ENCODE assay signal across 8 cellular contexts in the genomic region with DNA sequence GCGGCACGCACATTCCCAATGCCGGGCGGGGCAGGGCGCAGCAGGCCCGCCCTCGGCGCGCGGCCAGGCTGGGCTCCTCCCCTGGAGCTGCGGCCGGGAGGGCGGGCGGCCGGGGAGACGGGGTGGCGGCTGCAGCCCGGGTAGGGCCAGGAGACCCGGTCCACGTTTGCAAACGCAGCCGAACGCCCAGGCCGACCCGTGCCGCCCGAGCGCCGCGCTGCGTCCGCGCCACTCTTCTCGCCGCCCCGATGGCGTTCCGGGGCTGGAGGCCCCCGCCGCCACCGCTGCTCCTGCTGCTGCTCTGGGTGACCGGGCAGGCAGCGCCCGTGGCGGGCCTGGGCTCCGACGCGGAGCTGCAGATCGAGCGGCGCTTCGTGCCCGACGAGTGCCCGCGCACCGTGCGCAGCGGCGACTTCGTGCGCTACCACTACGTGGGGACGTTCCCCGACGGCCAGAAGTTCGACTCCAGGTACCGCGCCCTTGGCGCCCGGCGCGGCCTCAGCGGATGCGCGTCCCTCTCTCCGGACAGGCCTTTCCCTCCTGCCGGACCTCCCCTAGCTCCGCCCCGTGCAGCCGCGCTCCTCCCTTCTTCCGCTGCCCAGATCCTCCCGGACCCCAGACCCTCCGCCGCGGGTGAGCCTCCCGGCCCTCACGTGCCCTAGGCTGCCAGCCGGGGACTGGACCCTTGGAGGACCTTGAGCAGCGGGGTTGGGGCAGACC. TPM values are rescaled to one million over a fixed set of nuclear protein-coding genes. Genes with fewer than 3 reads are reported as not detected.
DNase-seq lines count a peak whose midpoint lies in the region; ATAC-seq and TF ChIP-seq lines count a peak whose summit lies in the region.

A gene with protein sequence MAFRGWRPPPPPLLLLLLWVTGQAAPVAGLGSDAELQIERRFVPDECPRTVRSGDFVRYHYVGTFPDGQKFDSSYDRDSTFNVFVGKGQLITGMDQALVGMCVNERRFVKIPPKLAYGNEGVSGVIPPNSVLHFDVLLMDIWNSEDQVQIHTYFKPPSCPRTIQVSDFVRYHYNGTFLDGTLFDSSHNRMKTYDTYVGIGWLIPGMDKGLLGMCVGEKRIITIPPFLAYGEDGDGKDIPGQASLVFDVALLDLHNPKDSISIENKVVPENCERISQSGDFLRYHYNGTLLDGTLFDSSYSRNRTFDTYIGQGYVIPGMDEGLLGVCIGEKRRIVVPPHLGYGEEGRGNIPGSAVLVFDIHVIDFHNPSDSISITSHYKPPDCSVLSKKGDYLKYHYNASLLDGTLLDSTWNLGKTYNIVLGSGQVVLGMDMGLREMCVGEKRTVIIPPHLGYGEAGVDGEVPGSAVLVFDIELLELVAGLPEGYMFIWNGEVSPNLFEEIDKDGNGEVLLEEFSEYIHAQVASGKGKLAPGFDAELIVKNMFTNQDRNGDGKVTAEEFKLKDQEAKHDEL (plus strand): TSS at position 115 of the 720 bp plus-strand sequence. CDS start 134 bp downstream, at position 249.

- TF ChIP-seq POLR2A in GM19193 (IDR thresholded peaks at IDR 0.05; ENCODE audit: extremely low read depth, insufficient read depth, insufficient read length) = peak; percentile 36

- 0% methylated on average over 60 to 91 of the region's 91 CpGs for WGBS in adipose tissue, 3 donors

- peak within 1 kb of the TSS; percentile 85 to 93 for H3K4me3 ChIP-seq in neutrophil (ENCODE audit: low read depth in 1 of 2, low read length in 1 of 2)

- H3K27ac ChIP-seq in adipose tissue (ENCODE audit: low read depth, low read length) = no peak within 1 kb of the TSS
- peak within 1 kb of the TSS; percentile 80 for H3K27ac ChIP-seq in neutrophil

- no peaks in the 10 kb centered on the region for H3K9me3 ChIP-seq in neutrophil

- no peaks in the 10 kb centered on the region for H3K36me3 ChIP-seq in neutrophil

- intact Hi-C loops in Right ventricle myocardium inferior (cut with DNase I) = loop anchor here (2.0 to 5.0 kb wide), 4 partner anchors 15 to 465 kb away; a partner anchor contains a TSS

- TF ChIP-seq CTCF in neutrophil (IDR thresholded peaks at IDR 0.05) = no peak

- peaks cover 14 to 22% of the 10 kb centered on the region in 2 experiments for H3K4me1 ChIP-seq in neutrophil (ENCODE audit: control insufficient read depth in 1 of 2, insufficient read depth in 1 of 2, low read depth in 1 of 2, low read length in 1 of 2)

- H3K27me3 ChIP-seq in neutrophil = no peaks in the 10 kb centered on the region

- DNase-seq in DMS 273 treated with DMSO at 0.1 percent for 48 hours (lab: John Stamatoyannopoulos, UW) = peak; percentile 46
- DNase-seq in NCI-H526 (lab: John Stamatoyannopoulos, UW) = peak; percentile 45 to 92
- DNase-seq in Right ventricle myocardium inferior (ENCODE audit: missing footprints) = peak; percentile 91
- no peak for DNase-seq in NCI-H128 (lab: John Stamatoyannopoulos, UW; ENCODE audit: unreplicated experiment)

- ATAC-seq in HG03175 (IDR thresholded peaks at IDR 0.05; ENCODE audit: unreplicated experiment) (peak; percentile 72), Right ventricle myocardium inferior (peak; percentile 97)

RNA-seq across cellular contexts. Expression of the gene that starts here (rescaled TPM):
- polyA plus RNA-seq in adipose tissue = 10 to 100 TPM; 21.1 to 75.1 (median 46.7) TPM
- total RNA-seq in Right ventricle myocardium inferior = 124 TPM
